In the genomic region with DNA sequence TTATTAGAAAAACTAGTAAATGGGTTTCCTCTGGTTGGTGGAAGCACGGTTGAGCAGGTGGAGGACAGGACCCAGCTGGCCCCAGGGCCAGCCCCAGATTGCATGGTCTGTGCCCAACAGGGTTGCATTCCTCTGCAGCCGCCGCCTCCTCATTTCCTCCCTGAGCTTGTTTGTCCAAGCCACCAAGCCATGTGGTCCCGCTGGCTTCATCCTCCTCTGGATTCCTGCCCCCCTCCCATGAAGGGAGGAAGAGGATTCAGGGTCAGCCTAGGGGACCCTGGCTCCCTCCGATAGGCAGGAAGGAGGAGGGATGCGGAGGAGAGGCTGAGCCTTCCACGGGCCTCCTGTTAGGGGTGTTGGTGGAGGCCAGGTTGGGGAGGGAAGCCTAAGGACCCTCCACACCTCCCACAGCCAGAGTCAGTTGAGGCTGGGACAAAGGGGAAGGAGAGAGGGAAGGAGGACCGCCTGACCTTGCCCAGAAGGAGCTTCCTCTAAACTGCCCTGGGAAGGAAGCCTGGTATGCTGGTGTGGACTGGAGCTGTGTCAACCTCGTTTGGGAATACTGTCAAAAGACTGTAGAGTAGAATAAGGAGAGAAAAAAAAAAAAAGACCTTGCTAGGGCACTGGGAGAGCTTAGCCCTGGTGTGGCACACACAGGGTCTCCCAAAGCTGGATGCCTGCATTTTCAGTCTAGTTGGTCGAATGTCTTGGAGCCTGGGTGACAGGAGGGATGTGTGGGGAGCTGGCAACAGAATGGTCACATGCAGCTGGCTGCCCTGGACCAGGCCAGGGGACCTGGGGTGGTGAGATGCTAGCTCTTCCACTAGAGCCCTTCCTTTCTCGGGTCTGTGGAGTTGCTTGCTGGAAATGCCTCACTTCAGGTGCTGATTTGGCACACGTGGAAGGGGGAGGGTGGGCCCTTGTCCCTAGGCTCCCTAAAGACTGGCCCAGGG, we compare ENCODE assay signal across 14 cellular contexts. TPM values are rescaled to one million over a fixed set of nuclear protein-coding genes. Genes with fewer than 3 reads are reported as not detected.
DNase-seq lines count a peak whose midpoint lies in the region; ATAC-seq and TF ChIP-seq lines count a peak whose summit lies in the region.
"Had no signal": no experiment of that assay in that cellular context is flagged by ENCODE, and none has a peak within 500 bp of the region (broad histone marks: within the 10 kb centered on the region; RNA-seq: fewer than 3 reads in every experiment).

No MANE protein-coding gene starts in this region.

- DNase-seq in Ammon's horn (ENCODE audit: low spot score) (peak; percentile 31), left cardiac atrium (no peak), psoas muscle (no peak), GM10248 (ENCODE audit: extremely low spot score) (no peak), Karpas-422 (no peak), DMS153 treated with DMSO at 0.1 percent for 48 hours (lab: John Stamatoyannopoulos, UW; ENCODE audit: unreplicated experiment) (no peak), SHP77 (lab: John Stamatoyannopoulos, UW) (no peak)
- no peak for DNase-seq in activated CD4-positive, alpha-beta memory T cell treated with anti-CD3 and anti-CD28 coated beads for 36 hours
- DNase-seq: activated T-cell treated with anti-CD3 and anti-CD28 coated beads, Interleukin-2, amount 50 U/mL, for 72 hours; AML-193; NCI-H446; WERI-Rb-1 had no signal

- no peaks in the 10 kb centered on the region for H3K27me3 ChIP-seq in psoas muscle (ENCODE audit: insufficient read depth in 3 of 3, low read length in 2 of 3)
- H3K27me3 ChIP-seq in Karpas-422 (ENCODE audit: low read length): no peaks in the 10 kb centered on the region

- no peaks in the 10 kb centered on the region for H3K9me2 ChIP-seq in Karpas-422 (replicated peaks; ENCODE audit: insufficient read depth, low read length)

- no peaks in the 10 kb centered on the region for H3K27me3 Mint-ChIP-seq in activated CD4-positive, alpha-beta memory T cell treated with anti-CD3 and anti-CD28 coated beads for 36 hours
- H3K27me3 Mint-ChIP-seq: central memory CD8-positive, alpha-beta T cell had no signal

- no peaks in the 10 kb centered on the region for H3K79me2 ChIP-seq in Karpas-422 (ENCODE audit: low read length)

- H3K4me3 ChIP-seq in psoas muscle (no peak overlapping the region), Karpas-422 (ENCODE audit: low read length) (no peak overlapping the region)
- H3K4me3 ChIP-seq: lung had no signal

- H3K9me3 Mint-ChIP-seq in activated CD4-positive, alpha-beta memory T cell treated with anti-CD3 and anti-CD28 coated beads for 36 hours: peaks cover 2% of the 10 kb centered on the region
- H3K9me3 Mint-ChIP-seq: activated T-cell treated with anti-CD3 and anti-CD28 coated beads, Interleukin-2, amount 50 U/mL, for 72 hours; central memory CD8-positive, alpha-beta T cell had no signal

- H3K27ac ChIP-seq in psoas muscle (peak overlapping the region; percentile 43), Karpas-422 (ENCODE audit: low read length) (no peak overlapping the region)
- H3K27ac ChIP-seq: WERI-Rb-1 had no signal

- H3K4me1 Mint-ChIP-seq in activated CD4-positive, alpha-beta memory T cell treated with anti-CD3 and anti-CD28 coated beads for 36 hours (ENCODE audit: low read depth): peaks cover 29% of the 10 kb centered on the region

- no peak overlapping the region for H3K4me3 Mint-ChIP-seq in activated CD4-positive, alpha-beta memory T cell treated with anti-CD3 and anti-CD28 coated beads for 36 hours
- H3K4me3 Mint-ChIP-seq: activated T-cell treated with anti-CD3 and anti-CD28 coated beads, Interleukin-2, amount 50 U/mL, for 72 hours; central memory CD8-positive, alpha-beta T cell had no signal

- POLR2A ChIA-PET in activated CD4-positive, alpha-beta memory T cell treated with anti-CD3 and anti-CD28 coated beads for 36 hours (lab: Charles Lee): no interaction called here
- POLR2A ChIA-PET in GM10248 (lab: Yijun Ruan, JAX): no interaction called here

- no peak overlapping the region for H3K9ac ChIP-seq in Karpas-422 (ENCODE audit: low read length)

- peaks cover 16% of the 10 kb centered on the region for H3K36me3 Mint-ChIP-seq in activated CD4-positive, alpha-beta memory T cell treated with anti-CD3 and anti-CD28 coated beads for 36 hours

- WGBS in psoas muscle, 3 donors: 14 to 26% (median 23%) methylated on average over 12 of the region's 12 CpGs

- CTCF ChIA-PET in activated CD4-positive, alpha-beta memory T cell treated with anti-CD3 and anti-CD28 coated beads for 36 hours (lab: Charles Lee): interaction anchor here (1.0 to 1.3 kb wide), 3 partner anchors 14 to 75 kb away, joined by 4 to 6 read pairs (median 5); no protein-coding TSS in a partner anchor
- CTCF ChIA-PET in GM10248 (lab: Yijun Ruan, JAX): interaction anchor here (1.0 to 1.1 kb wide), 2 partner anchors 13 to 18 kb away, joined by 3 to 4 read pairs; no protein-coding TSS in a partner anchor

- peak; percentile 11 to 43 for ATAC-seq in left cardiac atrium
- ATAC-seq in psoas muscle: peak in 3 of 4 donors; percentile 7 to 16 (median 12)

- no peak overlapping the region for H3K4me2 ChIP-seq in Karpas-422 (ENCODE audit: low read depth, low read length, poor library complexity, severe bottlenecking)

- H3K4me1 ChIP-seq in psoas muscle (peaks cover 20% of the 10 kb centered on the region), Karpas-422 (ENCODE audit: low read length) (no peaks in the 10 kb centered on the region)

- H3K27ac Mint-ChIP-seq in activated CD4-positive, alpha-beta memory T cell treated with anti-CD3 and anti-CD28 coated beads for 36 hours: peak overlapping the region; percentile 14

- intact Hi-C loops in activated CD4-positive, alpha-beta memory T cell treated with anti-CD3 and anti-CD28 coated beads for 36 hours (cut with micrococcal nuclease): no loop called here
- intact Hi-C loops in left cardiac atrium (cut with DNase I): loop anchor here in 1 of 2 donors (5.0 kb wide), 1 partner anchor 74 kb away; no protein-coding TSS in a partner anchor
- intact Hi-C loops in psoas muscle (cut with DNase I): loop anchor here in 1 of 2 donors (5.0 kb wide), 1 partner anchor 74 kb away; no protein-coding TSS in a partner anchor

- H2AFZ ChIP-seq in Karpas-422 (ENCODE audit: low read length): no peak overlapping the region

- H3K9me3 ChIP-seq in psoas muscle: no peaks in the 10 kb centered on the region
- H3K9me3 ChIP-seq in Karpas-422 (ENCODE audit: low read length): no peaks in the 10 kb centered on the region

- H4K20me1 ChIP-seq in Karpas-422 (ENCODE audit: insufficient read depth, low read depth, low read length): no peaks in the 10 kb centered on the region; the same call in 1 of the 2 replicates

- TF ChIP-seq CTCF in psoas muscle (IDR thresholded peaks at IDR 0.05): no peak
- no peak for TF ChIP-seq CTCF in GM10248 (IDR thresholded peaks at IDR 0.05; ENCODE audit: control extremely low read depth, extremely low read depth, low read depth, missing control alignments)

- H3K36me3 ChIP-seq in psoas muscle (ENCODE audit: insufficient read depth in 1 of 2, low read depth in 1 of 2) (peaks cover 0 to 53% of the 10 kb centered on the region in 2 donors), Karpas-422 (ENCODE audit: insufficient read depth, low read length) (no peaks in the 10 kb centered on the region)

RNA-seq across cellular contexts. Expression of a gene that starts 42.4 kb away (rescaled TPM):
- total RNA-seq in activated CD4-positive, alpha-beta memory T cell treated with anti-CD3 and anti-CD28 coated beads for 36 hours: 10 to 100 TPM; 20.1 to 22.6 TPM
- total RNA-seq in left cardiac atrium: 10 to 100 TPM; 29.4 to 37.7 TPM
- 1 to 10 TPM; 5.2 to 8.2 (median 6.5) TPM for total RNA-seq in psoas muscle
- polyA plus RNA-seq in psoas muscle: 1 to 10 TPM; 1.9 to 3.1 (median 2.8) TPM
- total RNA-seq in Karpas-422 (2014; rRNA removed; shearing (Covaris generic); ENCODE audit: low replicate concordance): not detected in 2 replicates
